Comparison of ENCODE assay signal across 1 cellular context in genomic region chr20:45971675-45972499, GRCh38.
A peak's percentile ranks its signal among the peaks of the same experiment; 100 is the strongest.
TF ChIP-seq lines count a peak whose summit lies in the region.

TSS of gene ZNF335 (minus strand) at chr20:45972203. CDS start at chr20:45971410, 793 bp downstream.

TF ChIP-seq in K562, 482 proteins besides CTCF, POLR2A, EP300 and RAD21 (continued from another document):
- TF ChIP-seq CREB3L1 (IDR thresholded peaks at IDR 0.05; ENCODE audit: borderline replicate concordance, low read depth) (peak; percentile 84; the same call in 1 of the 2 replicates), CUX1 (CRISPR knock-in tag; IDR thresholded peaks at IDR 0.05) (no peak), MXD1 (CRISPR knock-in tag; IDR thresholded peaks at IDR 0.05; ENCODE audit: borderline replicate concordance, poor library complexity, severe bottlenecking) (no peak), KLF6 (CRISPR knock-in tag; IDR thresholded peaks at IDR 0.05; ENCODE audit: borderline replicate concordance) (0 out of 2 replicates have a peak, but pooled peaks have one; percentile 15), MCM5 (IDR thresholded peaks at IDR 0.05; ENCODE audit: low read depth) (no peak), NFATC3 (IDR thresholded peaks at IDR 0.05) (no peak), ARNT (IDR thresholded peaks at IDR 0.05) (peak; percentile 97 to 99), SMAD3 (CRISPR knock-in tag; conservative IDR thresholded peaks at IDR 0.05) (0 out of 2 replicates have a peak, but pooled peaks have one; percentile 9), KHSRP (IDR thresholded peaks at IDR 0.05) (peak; percentile 97), ETV5 (CRISPR knock-in tag; IDR thresholded peaks at IDR 0.05; ENCODE audit: low read depth) (peak; percentile 63; the same call in 1 of the 2 replicates), KAT8 (IDR thresholded peaks at IDR 0.05; ENCODE audit: low read depth) (no peak), BRD4 (IDR thresholded peaks at IDR 0.05) (peak; percentile 95; the same call in 1 of the 2 replicates), KLF16 (IDR thresholded peaks at IDR 0.05) (no peak), MIER1 (IDR thresholded peaks at IDR 0.05; ENCODE audit: low read depth) (peak; percentile 81; the same call in 1 of the 2 replicates), NONO (IDR thresholded peaks at IDR 0.05; ENCODE audit: low read depth in 2 of 2, low read length in 1 of 2) (peak in 1 of 2 experiments; percentile 98; a peak in 2 of 4 replicates), EWSR1 (IDR thresholded peaks at IDR 0.05; ENCODE audit: borderline replicate concordance, low read depth, partially characterized antibody) (no peak)
TF ChIP-seq in K562: peak in this region for 231.
